In genomic region chr4:128279624-128280225, GRCh38 we compare ENCODE assay signal across 15 cellular contexts. TPM values are rescaled to one million over a fixed set of nuclear protein-coding genes. Genes with fewer than 3 reads are reported as not detected.
DNase-seq lines count a peak whose midpoint lies in the region; ATAC-seq, FAIRE-seq and TF ChIP-seq lines count a peak whose summit lies in the region.
"Had no signal": no experiment of that assay in that cellular context is flagged by ENCODE, and none has a peak within 500 bp of the region (broad histone marks: within the 10 kb centered on the region; RNA-seq: fewer than 3 reads in every experiment).

No MANE protein-coding gene starts in this region.

- no peak overlapping the region for H2AFZ ChIP-seq in Loucy (ENCODE audit: low read length)
- no peak overlapping the region for H2AFZ ChIP-seq in osteoblast (ENCODE audit: low read length)

- no peaks in the 10 kb centered on the region for H3K27me3 Mint-ChIP-seq in brain
- no peaks in the 10 kb centered on the region for H3K27me3 Mint-ChIP-seq in activated CD8-positive, alpha-beta T cell treated with anti-CD3 and anti-CD28 coated beads, Interleukin-2, amount 10 ng/mL, durations not matched to agents 7 days and 5 days (ENCODE audit: low read depth)

- H3K79me2 ChIP-seq in Loucy (ENCODE audit: insufficient read depth, low read length) = peaks cover 85% of the 10 kb centered on the region
- H3K79me2 ChIP-seq in osteoblast (ENCODE audit: insufficient read depth, low read length) = peaks cover 98% of the 10 kb centered on the region

- peaks cover 51% of the 10 kb centered on the region for H4K20me1 ChIP-seq in Loucy (ENCODE audit: insufficient read depth, low read length, poor library complexity, severe bottlenecking)
- peaks cover 14% of the 10 kb centered on the region for H4K20me1 ChIP-seq in osteoblast (ENCODE audit: insufficient read depth, low read length)

- H3K9me3 Mint-ChIP-seq in brain = peaks cover 0 to 39% (median 7%) of the 10 kb centered on the region in 5 experiments
- no peaks in the 10 kb centered on the region for H3K9me3 Mint-ChIP-seq in activated CD8-positive, alpha-beta T cell treated with anti-CD3 and anti-CD28 coated beads, Interleukin-2, amount 10 ng/mL, durations not matched to agents 7 days and 5 days (ENCODE audit: insufficient read depth)
- H3K9me3 Mint-ChIP-seq: CD8-positive, alpha-beta T cell had no signal

- peaks cover 50% of the 10 kb centered on the region for H3K4me1 ChIP-seq in Loucy (ENCODE audit: insufficient read depth, low read length, poor library complexity, severe bottlenecking)
- H3K4me1 ChIP-seq in osteoblast (ENCODE audit: insufficient read depth, low read length) = peaks cover 20% of the 10 kb centered on the region

- H3K9me3 ChIP-seq in Loucy (ENCODE audit: insufficient read depth, low read depth, low read length) (no peaks in the 10 kb centered on the region), osteoblast (ENCODE audit: low read depth, low read length) (no peaks in the 10 kb centered on the region)

- no peaks in the 10 kb centered on the region for H3K9me2 ChIP-seq in Loucy (replicated peaks; ENCODE audit: low read depth, low read length)

- peak; percentile 9 for FAIRE-seq in GM12892 (lab: Jason Lieb, UNC)
- FAIRE-seq: HTR-8/SVneo had no signal

- peaks cover 69% of the 10 kb centered on the region for H3K4me1 Mint-ChIP-seq in brain
- H3K4me1 Mint-ChIP-seq in activated CD8-positive, alpha-beta T cell treated with anti-CD3 and anti-CD28 coated beads, Interleukin-2, amount 10 ng/mL, durations not matched to agents 7 days and 5 days (ENCODE audit: low read depth) = peaks cover 23% of the 10 kb centered on the region

- no peak for TF ChIP-seq CTCF in Loucy (conservative IDR thresholded peaks at IDR 0.05; ENCODE audit: low read length)
- no peak for TF ChIP-seq CTCF in brain (conservative IDR thresholded peaks at IDR 0.05)
- no peak for TF ChIP-seq CTCF in osteoblast (IDR thresholded peaks at IDR 0.05; ENCODE audit: extremely low read depth, low read depth, low read length)
- TF ChIP-seq CTCF in dorsolateral prefrontal cortex (IDR thresholded peaks at IDR 0.05 in 54 of 56, conservative IDR thresholded peaks at IDR 0.05 in 2 of 56; ENCODE audit: low read depth in 1 of 56, partially characterized antibody in 56 of 56) = no peak

- no peak overlapping the region for H3K9ac ChIP-seq in Loucy (ENCODE audit: low read depth, low read length, poor library complexity, severe bottlenecking)

- H3K27ac ChIP-seq in osteoblast (ENCODE audit: low read depth, low read length) (no peak overlapping the region), dorsolateral prefrontal cortex (no peak overlapping the region)

- intact Hi-C loops in dorsolateral prefrontal cortex (cut with DNase I) = loop anchor here in 1 of 2 donors (10.0 kb wide), 1 partner anchor 215 kb away; the partner anchor contains the start of gene LARP1B

- peaks cover 89% of the 10 kb centered on the region for H3K36me3 Mint-ChIP-seq in brain
- H3K36me3 Mint-ChIP-seq in activated CD8-positive, alpha-beta T cell treated with anti-CD3 and anti-CD28 coated beads, Interleukin-2, amount 10 ng/mL, durations not matched to agents 7 days and 5 days (ENCODE audit: low read depth) = peaks cover 42% of the 10 kb centered on the region

- H3K36me3 ChIP-seq in Loucy (ENCODE audit: insufficient read depth, low read length) (no peaks in the 10 kb centered on the region), osteoblast (ENCODE audit: insufficient read depth, low read length) (peaks cover 15% of the 10 kb centered on the region)

- no peak for DNase-seq in GM12892 (ENCODE audit: insufficient read length)
- peak; percentile 19 for DNase-seq in osteoblast (ENCODE audit: insufficient read length, low spot score, missing footprints)
- DNase-seq in activated CD8-positive, alpha-beta T cell treated with anti-CD3 and anti-CD28 coated beads, Interleukin-2, amount 10 ng/mL, durations not matched to agents 7 days and 5 days = no peak
- no peak for DNase-seq in dorsolateral prefrontal cortex
- DNase-seq: CD8-positive, alpha-beta T cell; DMS 273 treated with DMSO at 0.1 percent for 48 hours; NCI-H1092 treated with DMSO at 0.1 percent for 48 hours; NCI-H1694 treated with DMSO at 0.1 percent for 48 hours; NCI-H69; SHP77 had no signal

- H3K27me3 ChIP-seq in Loucy (ENCODE audit: insufficient read depth, low read length, poor library complexity, severe bottlenecking) (no peaks in the 10 kb centered on the region), osteoblast (ENCODE audit: insufficient read depth, low read length) (no peaks in the 10 kb centered on the region), dorsolateral prefrontal cortex (no peaks in the 10 kb centered on the region)

- no peaks in the 10 kb centered on the region for H3F3A ChIP-seq in Loucy (ENCODE audit: low read depth)

- ATAC-seq in activated CD8-positive, alpha-beta T cell treated with anti-CD3 and anti-CD28 coated beads, Interleukin-2, amount 10 ng/mL, durations not matched to agents 7 days and 5 days = no peak
- ATAC-seq in HG02623 (IDR thresholded peaks at IDR 0.05; ENCODE audit: unreplicated experiment) = no peak
- ATAC-seq: CD8-positive, alpha-beta T cell; SK-N-SH treated with all-trans-retinoic acid at 6 μM for 48 hours had no signal

- H3K4me3 Mint-ChIP-seq in brain = peak overlapping the region in 3 of 5 experiments; percentile 6 to 48 (median 37)
- no peak overlapping the region for H3K4me3 Mint-ChIP-seq in activated CD8-positive, alpha-beta T cell treated with anti-CD3 and anti-CD28 coated beads, Interleukin-2, amount 10 ng/mL, durations not matched to agents 7 days and 5 days
- H3K4me3 Mint-ChIP-seq: CD8-positive, alpha-beta T cell had no signal

- peak overlapping the region; percentile 55 for H3K4me3 ChIP-seq in Loucy (ENCODE audit: low read length, poor library complexity, severe bottlenecking)
- H3K4me3 ChIP-seq in osteoblast (ENCODE audit: insufficient read depth, low read length) = no peak overlapping the region
- no peak overlapping the region for H3K4me3 ChIP-seq in dorsolateral prefrontal cortex

- POLR2A ChIA-PET in activated CD8-positive, alpha-beta T cell treated with anti-CD3 and anti-CD28 coated beads, Interleukin-2, amount 10 ng/mL, durations not matched to agents 7 days and 5 days (lab: Charles Lee) = no interaction called here

- peak overlapping the region in 2 of 5 experiments; percentile 23 to 40 for H3K27ac Mint-ChIP-seq in brain
- no peak overlapping the region for H3K27ac Mint-ChIP-seq in activated CD8-positive, alpha-beta T cell treated with anti-CD3 and anti-CD28 coated beads, Interleukin-2, amount 10 ng/mL, durations not matched to agents 7 days and 5 days
- H3K27ac Mint-ChIP-seq: CD8-positive, alpha-beta T cell had no signal

- CTCF ChIA-PET in activated CD8-positive, alpha-beta T cell treated with anti-CD3 and anti-CD28 coated beads, Interleukin-2, amount 10 ng/mL, durations not matched to agents 7 days and 5 days (lab: Charles Lee) = no interaction called here

- peak overlapping the region; percentile 66 for H3K4me2 ChIP-seq in Loucy (ENCODE audit: low read depth, low read length, poor library complexity, severe bottlenecking)
- no peak overlapping the region for H3K4me2 ChIP-seq in osteoblast (ENCODE audit: insufficient read depth, low read length)

- TF ChIP-seq POLR2A in GM12892 (IDR thresholded peaks at IDR 0.05; ENCODE audit: low read depth, low read length) = no peak

RNA-seq across cellular contexts. Expression of gene PGRMC2, which starts 7.9 kb away (rescaled TPM):
- 28.0 TPM for polyA plus RNA-seq in GM12892 (2012; ENCODE audit: missing spikeins)
- 35.9 TPM for polyA plus RNA-seq in brain (ENCODE audit: insufficient read depth, low read depth, low replicate concordance)
- total RNA-seq in osteoblast (38.4 and 39.2 TPM in 2 replicates), dorsolateral prefrontal cortex (10 to 100 TPM; 31.9 to 66.5 (median 48.2) TPM)
- total RNA-seq in activated CD8-positive, alpha-beta T cell treated with anti-CD3 and anti-CD28 coated beads, Interleukin-2, amount 10 ng/mL, durations not matched to agents 7 days and 5 days = 10 to 100 TPM; 37.8 to 38.0 TPM
